Comparison of ENCODE assay signal across 23 cellular contexts in genomic region chr11:12103411-12104225, GRCh38. TPM values are rescaled to one million over a fixed set of nuclear protein-coding genes. Genes with fewer than 3 reads are reported as not detected.
A peak's percentile ranks its signal among the peaks of the same experiment; 100 is the strongest.
DNase-seq lines count a peak whose midpoint lies in the region; ATAC-seq and TF ChIP-seq lines count a peak whose summit lies in the region.
"Had no signal": no experiment of that assay in that cellular context is flagged by ENCODE, and none has a peak within 500 bp of the region (broad histone marks: within the 10 kb centered on the region; RNA-seq: fewer than 3 reads in every experiment).

No MANE protein-coding gene starts in this region.

- H3K9me3 ChIP-seq in upper lobe of right lung (no peaks in the 10 kb centered on the region), psoas muscle (no peaks in the 10 kb centered on the region)

- 62 to 69% (median 69%) methylated on average over 7 of the region's 7 CpGs for WGBS in psoas muscle, 3 donors

- H3K27ac ChIP-seq in upper lobe of right lung = peak overlapping the region; percentile 30
- no peak overlapping the region for H3K27ac ChIP-seq in psoas muscle
- H3K27ac ChIP-seq: 22Rv1, parathyroid adenoma, RWPE1 had no signal

- no peak for ATAC-seq in activated naive CD8-positive, alpha-beta T cell treated with anti-CD3 and anti-CD28 coated beads, Interleukin-2, amount 10 ng/mL, durations not matched to agents 7 days and 5 days (ENCODE audit: low read depth)
- ATAC-seq in upper lobe of right lung (peak; percentile 50), HG02610 (IDR thresholded peaks at IDR 0.05; ENCODE audit: unreplicated experiment) (no peak), psoas muscle (no peak)
- ATAC-seq: natural killer cell; stimulated activated naive CD8-positive, alpha-beta T cell treated with anti-CD3 and anti-CD28 coated beads, Interleukin-15, Interleukin-2, amounts not matched to agents 100 U/mL and 50 U/mL, for 24 hours; T-cell had no signal

- intact Hi-C loops in upper lobe of right lung (cut with DNase I) = no loop called here
- intact Hi-C loops in psoas muscle (cut with DNase I) = loop anchor here in 1 of 2 donors (5.0 kb wide), 1 partner anchor 174 kb away; no protein-coding TSS in a partner anchor

- H3K4me1 ChIP-seq in upper lobe of right lung (peaks cover 24% of the 10 kb centered on the region), psoas muscle (no peaks in the 10 kb centered on the region)
- H3K4me1 ChIP-seq: parathyroid adenoma had no signal

- H3K9me3 Mint-ChIP-seq in activated naive CD8-positive, alpha-beta T cell treated with anti-CD3 and anti-CD28 coated beads, Interleukin-2, amount 10 ng/mL, durations not matched to agents 7 days and 5 days = no peaks in the 10 kb centered on the region
- no peaks in the 10 kb centered on the region for H3K9me3 Mint-ChIP-seq in activated naive CD8-positive, alpha-beta T cell treated with anti-CD3 and anti-CD28 coated beads for 36 hours
- H3K9me3 Mint-ChIP-seq in chondrocyte (ENCODE audit: low read depth) = no peaks in the 10 kb centered on the region
- H3K9me3 Mint-ChIP-seq: memory B cell, natural killer cell, T-cell had no signal

- H3K36me3 Mint-ChIP-seq in activated naive CD8-positive, alpha-beta T cell treated with anti-CD3 and anti-CD28 coated beads, Interleukin-2, amount 10 ng/mL, durations not matched to agents 7 days and 5 days = no peaks in the 10 kb centered on the region
- no peaks in the 10 kb centered on the region for H3K36me3 Mint-ChIP-seq in activated naive CD8-positive, alpha-beta T cell treated with anti-CD3 and anti-CD28 coated beads for 36 hours
- H3K36me3 Mint-ChIP-seq in chondrocyte (ENCODE audit: low read depth) = no peaks in the 10 kb centered on the region
- H3K36me3 Mint-ChIP-seq: memory B cell, natural killer cell, T-cell had no signal

- H3K36me3 ChIP-seq in upper lobe of right lung = no peaks in the 10 kb centered on the region
- H3K36me3 ChIP-seq in psoas muscle (ENCODE audit: insufficient read depth in 1 of 2, low read depth in 1 of 2) = no peaks in the 10 kb centered on the region

- peaks cover 21% of the 10 kb centered on the region for H3K27me3 Mint-ChIP-seq in activated naive CD8-positive, alpha-beta T cell treated with anti-CD3 and anti-CD28 coated beads, Interleukin-2, amount 10 ng/mL, durations not matched to agents 7 days and 5 days
- peaks cover 6% of the 10 kb centered on the region for H3K27me3 Mint-ChIP-seq in activated naive CD8-positive, alpha-beta T cell treated with anti-CD3 and anti-CD28 coated beads for 36 hours
- H3K27me3 Mint-ChIP-seq in chondrocyte (ENCODE audit: low read depth) = no peaks in the 10 kb centered on the region

- TF ChIP-seq CTCF in chondrocyte (IDR thresholded peaks at IDR 0.05) = no peak
- TF ChIP-seq CTCF in upper lobe of right lung (IDR thresholded peaks at IDR 0.05) = no peak
- no peak for TF ChIP-seq CTCF in psoas muscle (IDR thresholded peaks at IDR 0.05)

- peak overlapping the region; percentile 23 for H3K27ac Mint-ChIP-seq in activated naive CD8-positive, alpha-beta T cell treated with anti-CD3 and anti-CD28 coated beads, Interleukin-2, amount 10 ng/mL, durations not matched to agents 7 days and 5 days
- H3K27ac Mint-ChIP-seq in activated naive CD8-positive, alpha-beta T cell treated with anti-CD3 and anti-CD28 coated beads for 36 hours = no peak overlapping the region
- H3K27ac Mint-ChIP-seq in chondrocyte (ENCODE audit: unreplicated experiment) = peak overlapping the region; percentile 18
- H3K27ac Mint-ChIP-seq: memory B cell, natural killer cell, T-cell had no signal

- no peak for DNase-seq in activated naive CD8-positive, alpha-beta T cell treated with anti-CD3 and anti-CD28 coated beads, Interleukin-2, amount 10 ng/mL, durations not matched to agents 7 days and 5 days
- no peak for DNase-seq in activated naive CD8-positive, alpha-beta T cell treated with anti-CD3 and anti-CD28 coated beads for 36 hours
- DNase-seq in chondrocyte (ENCODE audit: low spot score) (no peak), kidney tubule cell (ENCODE audit: low spot score) (peak; percentile 60), upper lobe of right lung (no peak), psoas muscle (no peak), AG08395 (ENCODE audit: low spot score) (no peak)
- DNase-seq: amygdala; caudate nucleus; effector CD8-positive, alpha-beta T cell; glutamatergic neuron; KG1; natural killer cell; NCI-H1092; NCI-H2029 treated with DMSO at 0.1 percent for 48 hours; stimulated activated CD4-positive, alpha-beta T cell treated with anti-CD3 and anti-CD28 coated beads, Interleukin-2, amount 100 ng/mL, for 24 hours; stimulated activated naive CD8-positive, alpha-beta T cell treated with anti-CD3 and anti-CD28 coated beads, Interleukin-15, Interleukin-2, amounts not matched to agents 100 U/mL and 50 U/mL, for 24 hours; T-cell had no signal

- POLR2A ChIA-PET in activated naive CD8-positive, alpha-beta T cell treated with anti-CD3 and anti-CD28 coated beads, Interleukin-2, amount 10 ng/mL, durations not matched to agents 7 days and 5 days (lab: Charles Lee) = interaction anchor here (0.5 kb wide), 1 partner anchor 30 kb away, joined by 3 read pairs; no protein-coding TSS in a partner anchor

- peaks cover 7% of the 10 kb centered on the region for H3K4me1 Mint-ChIP-seq in activated naive CD8-positive, alpha-beta T cell treated with anti-CD3 and anti-CD28 coated beads, Interleukin-2, amount 10 ng/mL, durations not matched to agents 7 days and 5 days
- peaks cover 10% of the 10 kb centered on the region for H3K4me1 Mint-ChIP-seq in activated naive CD8-positive, alpha-beta T cell treated with anti-CD3 and anti-CD28 coated beads for 36 hours
- H3K4me1 Mint-ChIP-seq in chondrocyte (ENCODE audit: low read depth) = peaks cover 34% of the 10 kb centered on the region

- H3K4me3 ChIP-seq in upper lobe of right lung (no peak overlapping the region), psoas muscle (no peak overlapping the region)

- no peak overlapping the region for H3K4me3 Mint-ChIP-seq in activated naive CD8-positive, alpha-beta T cell treated with anti-CD3 and anti-CD28 coated beads, Interleukin-2, amount 10 ng/mL, durations not matched to agents 7 days and 5 days
- H3K4me3 Mint-ChIP-seq in activated naive CD8-positive, alpha-beta T cell treated with anti-CD3 and anti-CD28 coated beads for 36 hours = no peak overlapping the region
- H3K4me3 Mint-ChIP-seq in chondrocyte (ENCODE audit: unreplicated experiment) = no peak overlapping the region
- H3K4me3 Mint-ChIP-seq: memory B cell, natural killer cell, T-cell had no signal

- no peaks in the 10 kb centered on the region for H3K27me3 ChIP-seq in upper lobe of right lung
- H3K27me3 ChIP-seq in psoas muscle (ENCODE audit: insufficient read depth in 3 of 3, low read length in 2 of 3) = peaks cover 0 to 25% (median 3%) of the 10 kb centered on the region in 3 donors

RNA-seq across cellular contexts. Expression of gene MICAL2, which starts 6.8 kb away (rescaled TPM):
- 10 to 100 TPM; 36.9 to 42.6 TPM for total RNA-seq in activated naive CD8-positive, alpha-beta T cell treated with anti-CD3 and anti-CD28 coated beads, Interleukin-2, amount 10 ng/mL, durations not matched to agents 7 days and 5 days
- 10 to 100 TPM; 54.4 to 59.7 TPM for total RNA-seq in activated naive CD8-positive, alpha-beta T cell treated with anti-CD3 and anti-CD28 coated beads for 36 hours
- 296 to 393 TPM (median 372 TPM) in 3 replicates for total RNA-seq in chondrocyte
- 197 TPM for total RNA-seq in upper lobe of right lung
- 10 to 100 TPM; 14.0 to 45.7 (median 29.0) TPM for total RNA-seq in psoas muscle
- polyA plus RNA-seq in psoas muscle = 10 to 100 TPM in 2 of 3 donors, 1 to 10 TPM in 1; 6.8 to 15.0 (median 11.7) TPM
